2 cellular contexts compared by ENCODE assay signal in genomic region chr17:4827399-4827798, GRCh38.
TF ChIP-seq lines count a peak whose summit lies in the region.

No MANE protein-coding gene starts in this region.

TF ChIP-seq in A549, 52 proteins besides CTCF, POLR2A, EP300 and RAD21:
- TF ChIP-seq NFE2L2 (conservative IDR thresholded peaks at IDR 0.05; ENCODE audit: low read length): no peak

TF ChIP-seq in GM12878, 131 proteins besides CTCF, POLR2A, EP300 and RAD21:
- TF ChIP-seq ZBTB33 (IDR thresholded peaks at IDR 0.05) (0 out of 2 replicates have a peak, but pooled peaks have one; percentile 18), PAX8 (IDR thresholded peaks at IDR 0.05) (no peak), SP1 (IDR thresholded peaks at IDR 0.05; ENCODE audit: low read depth, low read length) (no peak), CBFB (IDR thresholded peaks at IDR 0.05; ENCODE audit: low read depth) (no peak), TCF3 (IDR thresholded peaks at IDR 0.05; ENCODE audit: borderline replicate concordance, insufficient read depth, low read depth, low read length) (no peak), REST (IDR thresholded peaks at IDR 0.05; ENCODE audit: low read depth, low read length) (no peak), RELB (IDR thresholded peaks at IDR 0.05; ENCODE audit: low read depth) (no peak), IRF3 (IDR thresholded peaks at IDR 0.05) (no peak), FOS (IDR thresholded peaks at IDR 0.05; ENCODE audit: borderline replicate concordance, extremely low read depth, insufficient read length) (no peak)
